24 cellular contexts compared by ENCODE assay signal in genomic region chr5:37891832-37892231, GRCh38. TPM values are rescaled to one million over a fixed set of nuclear protein-coding genes. Genes with fewer than 3 reads are reported as not detected.
"Had no signal": no experiment of that assay in that cellular context is flagged by ENCODE, and none has a peak within 500 bp of the region (broad histone marks: within the 10 kb centered on the region; RNA-seq: fewer than 3 reads in every experiment).

No MANE protein-coding gene starts in this region.

- H3K27ac ChIP-seq: coronary artery, dorsolateral prefrontal cortex, esophagus muscularis mucosa, foreskin keratinocyte, gastroesophageal sphincter, heart right ventricle, left ventricle myocardium inferior, lower lobe of right lung had no signal

- DNase-seq: dermis blood vessel endothelial cell; dorsolateral prefrontal cortex; effector CD4-positive, alpha-beta T cell; effector memory CD4-positive, alpha-beta T cell; foreskin keratinocyte; head of caudate nucleus; heart right ventricle; hippocampal formation; left cardiac atrium; left ventricle myocardium inferior; lower lobe of right lung; mesenchymal stem cell; mucosa of descending colon; naive B cell had no signal

- H3K4me3 Mint-ChIP-seq: mesothelial cell of epicardium, naive B cell had no signal

- H3K36me3 ChIP-seq: esophagus muscularis mucosa, gastroesophageal sphincter, heart right ventricle, left ventricle myocardium inferior, lower lobe of right lung had no signal

- H3K27ac Mint-ChIP-seq: mesothelial cell of epicardium had no signal

- H3K4me3 ChIP-seq: coronary artery, dorsolateral prefrontal cortex, esophagus muscularis mucosa, gastroesophageal sphincter, heart right ventricle, left ventricle myocardium inferior, lower lobe of right lung, mucosa of descending colon had no signal

- H3K27me3 ChIP-seq: esophagus muscularis mucosa, foreskin keratinocyte, gastroesophageal sphincter had no signal

- H3K4me1 ChIP-seq: left ventricle myocardium inferior, lower lobe of right lung had no signal

- ATAC-seq: foreskin keratinocyte, gastroesophageal sphincter, heart right ventricle, left cardiac atrium, lower lobe of right lung, mucosa of descending colon had no signal

- H3K9me3 Mint-ChIP-seq: mesothelial cell of epicardium had no signal

- FAIRE-seq: colon, endothelial cell of umbilical vein, frontal cortex, islet of Langerhans, keratinocyte had no signal

- H3K4me1 Mint-ChIP-seq: naive B cell had no signal

- H3K9me3 ChIP-seq: esophagus muscularis mucosa, gastroesophageal sphincter, lower lobe of right lung, mucosa of descending colon had no signal

- H3K36me3 Mint-ChIP-seq: mesothelial cell of epicardium, naive B cell had no signal

RNA-seq across cellular contexts. Expression of gene GDNF, which starts 52.0 kb away (rescaled TPM):
- total RNA-seq: dermis blood vessel endothelial cell, endothelial cell of umbilical vein, frontal cortex, lower lobe of right lung, lung microvascular endothelial cell had no signal
- polyA plus RNA-seq: endothelial cell of umbilical vein had no signal
